Comparison of ENCODE assay signal across 15 cellular contexts in the genomic region with DNA sequence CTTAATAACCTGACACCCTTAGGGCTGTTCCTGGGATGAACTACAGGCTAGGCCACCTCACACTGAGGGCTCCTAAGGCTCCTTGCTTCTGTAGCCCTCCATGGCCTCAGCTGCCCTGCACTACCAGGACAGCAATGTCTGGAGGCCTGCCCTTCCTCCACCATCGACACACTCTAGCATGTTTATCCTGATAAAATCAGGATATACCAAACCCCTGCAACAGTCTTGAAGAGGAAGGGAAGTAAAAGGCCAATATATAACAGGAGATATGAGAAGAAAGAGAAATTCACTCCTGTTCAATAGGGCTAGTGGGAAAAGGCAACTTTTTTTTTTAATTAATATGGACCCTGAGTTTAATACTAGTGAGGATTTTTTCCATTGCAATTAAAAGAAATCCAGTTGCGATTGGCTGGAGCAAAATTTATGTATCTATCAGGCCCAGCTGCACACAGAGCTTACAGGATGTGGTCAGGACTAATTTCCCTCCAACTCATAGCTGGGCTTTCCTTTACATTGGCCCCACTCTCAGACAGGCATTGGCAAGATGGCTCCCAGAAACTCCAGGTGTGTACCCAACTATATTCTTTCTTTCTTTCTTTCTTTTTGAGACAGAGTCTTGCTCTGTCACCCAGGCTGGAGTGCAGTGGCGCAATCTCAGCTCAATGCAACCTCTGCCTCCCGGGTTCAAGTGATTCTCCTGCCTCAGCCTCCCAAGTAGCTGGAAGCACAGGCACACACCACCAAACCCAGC. TPM values are rescaled to one million over a fixed set of nuclear protein-coding genes. Genes with fewer than 3 reads are reported as not detected.
A peak's percentile ranks its signal among the peaks of the same experiment; 100 is the strongest.
DNase-seq lines count a peak whose midpoint lies in the region; ATAC-seq and TF ChIP-seq lines count a peak whose summit lies in the region.
"Had no signal": no experiment of that assay in that cellular context is flagged by ENCODE, and none has a peak within 500 bp of the region (broad histone marks: within the 10 kb centered on the region; RNA-seq: fewer than 3 reads in every experiment).

No MANE protein-coding gene starts in this region.

- TF ChIP-seq CTCF in KMS-11 (conservative IDR thresholded peaks at IDR 0.05; ENCODE audit: low read depth, low read length): no peak
- no peak for TF ChIP-seq CTCF in activated B cell treated with CpG ODN at 0.5 μM for 24 hours (IDR thresholded peaks at IDR 0.05)
- TF ChIP-seq CTCF in smooth muscle cell (IDR thresholded peaks at IDR 0.05; ENCODE audit: borderline replicate concordance, insufficient read depth, poor library complexity, severe bottlenecking): no peak

- DNase-seq in activated CD8-positive, alpha-beta memory T cell treated with anti-CD3 and anti-CD28 coated beads, Interleukin-2, amount 10 ng/mL, durations not matched to agents 7 days and 5 days: peak; percentile 65
- DNase-seq in activated CD8-positive, alpha-beta memory T cell treated with anti-CD3 and anti-CD28 coated beads, Interleukin-2, amount 50 U/mL, for 4 hours: no peak
- no peak for DNase-seq in activated B cell treated with CpG ODN at 0.5 μM for 24 hours
- DNase-seq in smooth muscle cell (lab: John Stamatoyannopoulos, UW; ENCODE audit: unreplicated experiment): no peak
- DNase-seq in hippocampal formation (lab: John Stamatoyannopoulos, UW): no peak
- no peak for DNase-seq in germinal center (ENCODE audit: low spot score)
- no peak for DNase-seq in GM19238 (ENCODE audit: insufficient read length, low spot score)
- DNase-seq: activated CD4-positive, CD25-positive, alpha-beta regulatory T cell; midbrain; NCI-H1092; NCI-H510A treated with DMSO at 0.1 percent for 48 hours; SHP77 treated with DMSO at 0.1 percent for 48 hours had no signal

- H3K4me3 Mint-ChIP-seq in activated CD8-positive, alpha-beta memory T cell treated with anti-CD3 and anti-CD28 coated beads, Interleukin-2, amount 10 ng/mL, durations not matched to agents 7 days and 5 days: peak overlapping the region; percentile 54
- peak overlapping the region; percentile 11 for H3K4me3 Mint-ChIP-seq in activated B cell treated with CpG ODN at 0.5 μM for 24 hours

- H3K27me3 Mint-ChIP-seq in activated CD8-positive, alpha-beta memory T cell treated with anti-CD3 and anti-CD28 coated beads, Interleukin-2, amount 10 ng/mL, durations not matched to agents 7 days and 5 days: no peaks in the 10 kb centered on the region
- H3K27me3 Mint-ChIP-seq in activated B cell treated with CpG ODN at 0.5 μM for 24 hours: no peaks in the 10 kb centered on the region

- no peak overlapping the region for H3K4me3 ChIP-seq in KMS-11 (IDR thresholded peaks at IDR 0.05; ENCODE audit: insufficient read depth, low read depth, low read length)
- no peak overlapping the region for H3K4me3 ChIP-seq in smooth muscle cell
- H3K4me3 ChIP-seq: coronary artery had no signal

- H3K27ac Mint-ChIP-seq in activated CD8-positive, alpha-beta memory T cell treated with anti-CD3 and anti-CD28 coated beads, Interleukin-2, amount 10 ng/mL, durations not matched to agents 7 days and 5 days: peak overlapping the region; percentile 87
- H3K27ac Mint-ChIP-seq in activated B cell treated with CpG ODN at 0.5 μM for 24 hours: no peak overlapping the region

- H3K27me3 ChIP-seq in KMS-11 (ENCODE audit: insufficient read depth, low read depth) (no peaks in the 10 kb centered on the region), smooth muscle cell (ENCODE audit: low read depth) (no peaks in the 10 kb centered on the region)

- intact Hi-C loops in activated B cell treated with CpG ODN at 0.5 μM for 24 hours (cut with micrococcal nuclease): no loop called here

- H3K27ac ChIP-seq in KMS-11 (peak overlapping the region; percentile 52), smooth muscle cell (ENCODE audit: low read depth) (no peak overlapping the region)
- H3K27ac ChIP-seq: coronary artery had no signal

- H2AFZ ChIP-seq in KMS-11 (ENCODE audit: low read depth): peak overlapping the region; percentile 51
- H2AFZ ChIP-seq in smooth muscle cell (ENCODE audit: low read depth): peak overlapping the region; percentile 4

- peaks cover 8% of the 10 kb centered on the region for H3K36me3 Mint-ChIP-seq in activated CD8-positive, alpha-beta memory T cell treated with anti-CD3 and anti-CD28 coated beads, Interleukin-2, amount 10 ng/mL, durations not matched to agents 7 days and 5 days
- no peaks in the 10 kb centered on the region for H3K36me3 Mint-ChIP-seq in activated B cell treated with CpG ODN at 0.5 μM for 24 hours (ENCODE audit: low read depth)
- H3K36me3 Mint-ChIP-seq: immature natural killer cell had no signal

- peak overlapping the region; percentile 30 for H3K4me2 ChIP-seq in KMS-11
- no peak overlapping the region for H3K4me2 ChIP-seq in smooth muscle cell

- POLR2A ChIA-PET in activated B cell treated with CpG ODN at 0.5 μM for 24 hours (lab: Charles Lee): interaction anchor here (0.6 kb wide), 1 partner anchor 750 kb away, joined by 5 read pairs; no protein-coding TSS in a partner anchor

- H3K4me1 ChIP-seq in KMS-11 (ENCODE audit: low read depth, poor library complexity, severe bottlenecking): peaks cover 25% of the 10 kb centered on the region
- H3K4me1 ChIP-seq in smooth muscle cell (ENCODE audit: low read depth): no peaks in the 10 kb centered on the region

- CTCF ChIA-PET in activated CD8-positive, alpha-beta memory T cell treated with anti-CD3 and anti-CD28 coated beads, Interleukin-2, amount 10 ng/mL, durations not matched to agents 7 days and 5 days (lab: Charles Lee): interaction anchor here (0.9 to 3.3 kb wide), 7 partner anchors 9 to 152 kb away, joined by 3 to 13 read pairs (median 4); a partner anchor contains a TSS
- CTCF ChIA-PET in activated B cell treated with CpG ODN at 0.5 μM for 24 hours (lab: Charles Lee): no interaction called here

- H3K79me2 ChIP-seq in KMS-11 (ENCODE audit: insufficient read depth, low read depth) (no peaks in the 10 kb centered on the region), smooth muscle cell (ENCODE audit: low read depth) (no peaks in the 10 kb centered on the region)

- H4K20me1 ChIP-seq in KMS-11 (ENCODE audit: insufficient read depth) (no peaks in the 10 kb centered on the region), smooth muscle cell (ENCODE audit: low read depth) (no peaks in the 10 kb centered on the region)

- peaks cover 20% of the 10 kb centered on the region for H3F3A ChIP-seq in smooth muscle cell (ENCODE audit: low read depth)

- no peaks in the 10 kb centered on the region for H3K9me3 Mint-ChIP-seq in activated CD8-positive, alpha-beta memory T cell treated with anti-CD3 and anti-CD28 coated beads, Interleukin-2, amount 10 ng/mL, durations not matched to agents 7 days and 5 days (ENCODE audit: low read depth)
- H3K9me3 Mint-ChIP-seq in activated B cell treated with CpG ODN at 0.5 μM for 24 hours: no peaks in the 10 kb centered on the region
- H3K9me3 Mint-ChIP-seq: immature natural killer cell had no signal

- ATAC-seq in activated CD8-positive, alpha-beta memory T cell treated with anti-CD3 and anti-CD28 coated beads, Interleukin-2, amount 10 ng/mL, durations not matched to agents 7 days and 5 days: peak; percentile 88
- peak; percentile 60 for ATAC-seq in activated B cell treated with CpG ODN at 0.5 μM for 24 hours (ENCODE audit: low read depth)

- H3K36me3 ChIP-seq in KMS-11 (ENCODE audit: insufficient read depth) (no peaks in the 10 kb centered on the region), smooth muscle cell (ENCODE audit: low read depth) (no peaks in the 10 kb centered on the region)

- peaks cover 57% of the 10 kb centered on the region for H3K4me1 Mint-ChIP-seq in activated CD8-positive, alpha-beta memory T cell treated with anti-CD3 and anti-CD28 coated beads, Interleukin-2, amount 10 ng/mL, durations not matched to agents 7 days and 5 days
- peaks cover 7% of the 10 kb centered on the region for H3K4me1 Mint-ChIP-seq in activated B cell treated with CpG ODN at 0.5 μM for 24 hours

- H3K9ac ChIP-seq in KMS-11 (no peak overlapping the region), smooth muscle cell (ENCODE audit: low read depth) (no peak overlapping the region)

- 73% methylated on average over 4 of the region's 4 CpGs for WGBS in smooth muscle cell (ENCODE audit: low lambda C conversion rate)

- no peaks in the 10 kb centered on the region for H3K9me3 ChIP-seq in smooth muscle cell (replicated peaks; ENCODE audit: low read depth)

RNA-seq across cellular contexts. Expression of a gene that starts 13.5 kb away (rescaled TPM):
- 100 to 1,000 TPM in 1 of 2 experiments, 10 to 100 TPM in 1; 96.1 to 130 TPM for total RNA-seq in activated CD8-positive, alpha-beta memory T cell treated with anti-CD3 and anti-CD28 coated beads, Interleukin-2, amount 10 ng/mL, durations not matched to agents 7 days and 5 days
- total RNA-seq in activated B cell treated with CpG ODN at 0.5 μM for 24 hours: 5.0 and 6.6 TPM in 2 replicates
- 104 and 113 TPM in 2 replicates for total RNA-seq in smooth muscle cell
- 31.1 and 49.3 TPM in 2 replicates for polyA plus RNA-seq in smooth muscle cell

Comparison
In these comparisons a context has a peak if more than half of its experiments do, and no peak if none do; other contexts are left out.
1. RNA of a gene that starts 13.5 kb away (total RNA-seq): 96.1 to 130 TPM in activated CD8-positive, alpha-beta memory T cell treated with anti-CD3 and anti-CD28 coated beads, Interleukin-2, amount 10 ng/mL, durations not matched to agents 7 days and 5 days and 104 to 113 TPM in smooth muscle cell; 5.0 to 6.6 TPM in activated B cell treated with CpG ODN at 0.5 μM for 24 hours; every median in the first group is over 10 times any median in the second.